ENCODE assay signal across 10 cellular contexts in genomic region chr4:161564230-161564834, GRCh38.
A peak's percentile ranks its signal among the peaks of the same experiment; 100 is the strongest.
DNase-seq lines count a peak whose midpoint lies in the region; ATAC-seq, FAIRE-seq and TF ChIP-seq lines count a peak whose summit lies in the region.
"Had no signal": no experiment of that assay in that cellular context is flagged by ENCODE, and none has a peak within 500 bp of the region (broad histone marks: within the 10 kb centered on the region; RNA-seq: fewer than 3 reads in every experiment).

No MANE protein-coding gene starts in this region.

- no peaks in the 10 kb centered on the region for H3K9me3 Mint-ChIP-seq in chondrocyte (ENCODE audit: low read depth)
- H3K9me3 Mint-ChIP-seq in nephron progenitor cell, result no peaks in the 10 kb centered on the region
- H3K9me3 Mint-ChIP-seq: stimulated activated naive B cell treated with anti-CD40 and anti-IgM and Interleukin-4, amounts not matched to agents 10 μg/mL and 1 μg/mL and 100 μg/mL, for 72 hours had no signal

- no peaks in the 10 kb centered on the region for H3K4me1 ChIP-seq in effector memory CD4-positive, alpha-beta T cell (ENCODE audit: control insufficient read depth, insufficient read depth, low read length, poor library complexity, severe bottlenecking)

- H3K36me3 Mint-ChIP-seq in chondrocyte (ENCODE audit: low read depth), result no peaks in the 10 kb centered on the region
- no peaks in the 10 kb centered on the region for H3K36me3 Mint-ChIP-seq in nephron progenitor cell (ENCODE audit: low read depth)
- H3K36me3 Mint-ChIP-seq: stimulated activated naive B cell treated with anti-CD40 and anti-IgM and Interleukin-4, amounts not matched to agents 10 μg/mL and 1 μg/mL and 100 μg/mL, for 72 hours had no signal

- no peaks in the 10 kb centered on the region for H3K9me3 ChIP-seq in effector memory CD4-positive, alpha-beta T cell (ENCODE audit: control insufficient read depth, low read length)

- intact Hi-C loops in sciatic nerve (cut with DNase I), result no loop called here

- H3K4me1 Mint-ChIP-seq in chondrocyte (ENCODE audit: low read depth) (peaks cover 4% of the 10 kb centered on the region), nephron progenitor cell (no peaks in the 10 kb centered on the region)
- H3K4me1 Mint-ChIP-seq: stimulated activated naive B cell treated with anti-CD40 and anti-IgM and Interleukin-4, amounts not matched to agents 10 μg/mL and 1 μg/mL and 100 μg/mL, for 72 hours had no signal

- DNase-seq in NAMALWA (ENCODE audit: low spot score), result peak; percentile 12
- no peak for DNase-seq in chondrocyte (ENCODE audit: low spot score)
- DNase-seq in nephron progenitor cell, result no peak
- no peak for DNase-seq in activated CD4-positive, CD25-positive, alpha-beta regulatory T cell treated with anti-CD3 and anti-CD28 coated beads, Interleukin-2, amount 50 U/mL, for 72 hours
- no peak for DNase-seq in sciatic nerve (ENCODE audit: low spot score)
- no peak for DNase-seq in effector memory CD4-positive, alpha-beta T cell
- DNase-seq: activated T-cell treated with anti-CD3 and anti-CD28 coated beads, Interleukin-2, amount 50 U/mL, for 4 hours; NCI-H1092; stimulated activated naive B cell treated with anti-CD40 and anti-IgM and Interleukin-4, amounts not matched to agents 10 μg/mL and 1 μg/mL and 100 μg/mL, for 72 hours had no signal

- H3K36me3 ChIP-seq in effector memory CD4-positive, alpha-beta T cell (ENCODE audit: control insufficient read depth, insufficient read depth, low read length), result no peaks in the 10 kb centered on the region

- H3K27me3 Mint-ChIP-seq in chondrocyte (ENCODE audit: low read depth) (no peaks in the 10 kb centered on the region), nephron progenitor cell (ENCODE audit: low read depth, poor library complexity) (no peaks in the 10 kb centered on the region)
- H3K27me3 Mint-ChIP-seq: stimulated activated naive B cell treated with anti-CD40 and anti-IgM and Interleukin-4, amounts not matched to agents 10 μg/mL and 1 μg/mL and 100 μg/mL, for 72 hours had no signal

- FAIRE-seq in G401.6 (lab: Jason Lieb, UNC), result peak; percentile 96

- TF ChIP-seq CTCF in chondrocyte (IDR thresholded peaks at IDR 0.05) (peak; percentile 88), nephron progenitor cell (IDR thresholded peaks at IDR 0.05) (peak; percentile 36)

- no peaks in the 10 kb centered on the region for H3K27me3 ChIP-seq in effector memory CD4-positive, alpha-beta T cell (replicated peaks; ENCODE audit: control insufficient read depth, insufficient read depth, low read length, poor library complexity, severe bottlenecking)

- H3K4me3 ChIP-seq in effector memory CD4-positive, alpha-beta T cell (ENCODE audit: insufficient read depth, low read depth, low read length, poor library complexity, severe bottlenecking), result no peak overlapping the region

- H3K4me3 Mint-ChIP-seq in chondrocyte (ENCODE audit: unreplicated experiment), result no peak overlapping the region
- no peak overlapping the region for H3K4me3 Mint-ChIP-seq in nephron progenitor cell
- H3K4me3 Mint-ChIP-seq: activated T-cell treated with anti-CD3 and anti-CD28 coated beads, Interleukin-2, amount 50 U/mL, for 4 hours; stimulated activated naive B cell treated with anti-CD40 and anti-IgM and Interleukin-4, amounts not matched to agents 10 μg/mL and 1 μg/mL and 100 μg/mL, for 72 hours had no signal

- no peak for ATAC-seq in sciatic nerve
- ATAC-seq: activated T-cell treated with anti-CD3 and anti-CD28 coated beads, Interleukin-2, amount 50 U/mL, for 4 hours; stimulated activated naive B cell treated with anti-CD40 and anti-IgM and Interleukin-4, amounts not matched to agents 10 μg/mL and 1 μg/mL and 100 μg/mL, for 72 hours had no signal

- H3K27ac Mint-ChIP-seq in chondrocyte (ENCODE audit: unreplicated experiment), result no peak overlapping the region
- no peak overlapping the region for H3K27ac Mint-ChIP-seq in nephron progenitor cell
- H3K27ac Mint-ChIP-seq: stimulated activated naive B cell treated with anti-CD40 and anti-IgM and Interleukin-4, amounts not matched to agents 10 μg/mL and 1 μg/mL and 100 μg/mL, for 72 hours had no signal

- no peak overlapping the region for H3K27ac ChIP-seq in effector memory CD4-positive, alpha-beta T cell (ENCODE audit: insufficient read depth, low read length, poor library complexity, severe bottlenecking)
